ENCODE assay signal across 28 cellular contexts in the genomic region with DNA sequence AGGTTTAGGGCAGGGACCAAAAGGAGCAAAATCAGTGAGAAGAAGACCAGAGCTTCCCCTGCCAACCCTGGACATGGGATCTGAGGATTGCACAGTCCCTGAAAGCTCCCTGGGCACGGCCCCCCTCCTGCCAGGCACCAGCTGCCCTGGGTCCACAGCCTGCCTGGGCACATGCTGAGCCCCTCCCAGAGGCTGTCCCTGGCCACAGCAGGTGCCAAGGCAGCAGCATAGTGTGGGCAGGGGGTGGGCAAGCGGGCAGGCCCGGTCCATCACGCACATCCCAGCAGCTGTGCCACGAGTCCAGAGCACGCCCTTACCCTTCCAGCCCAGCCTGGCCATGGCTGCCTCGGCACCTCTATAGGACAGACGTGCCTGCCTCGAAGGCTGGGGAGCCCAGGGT. TPM values are rescaled to one million over a fixed set of nuclear protein-coding genes. Genes with fewer than 3 reads are reported as not detected.
DNase-seq lines count a peak whose midpoint lies in the region; ATAC-seq and TF ChIP-seq lines count a peak whose summit lies in the region.
"Had no signal": no experiment of that assay in that cellular context is flagged by ENCODE, and none has a peak within 500 bp of the region (broad histone marks: within the 10 kb centered on the region; RNA-seq: fewer than 3 reads in every experiment).

No MANE protein-coding gene starts in this region.

- H3K23ac ChIP-seq in IMR-90 (ENCODE audit: low read depth, low read length), result no peak overlapping the region

- no peak overlapping the region for H4K5ac ChIP-seq in IMR-90 (ENCODE audit: low read depth, low read length)

- H3K27me3 Mint-ChIP-seq in endodermal cell (ENCODE audit: insufficient read depth), result peaks cover 36% of the 10 kb centered on the region
- H3K27me3 Mint-ChIP-seq in immature natural killer cell (ENCODE audit: low read depth in 3 of 3), result peaks cover 0 to 3% (median 0%) of the 10 kb centered on the region in 3 donors

- no peak overlapping the region for H2BK5ac ChIP-seq in IMR-90 (ENCODE audit: low read depth, low read length, poor library complexity, severe bottlenecking)

- peak overlapping the region; percentile 26 for H2AK9ac ChIP-seq in IMR-90 (replicated peaks; ENCODE audit: low read depth, low read length, poor library complexity)

- TF ChIP-seq RAD21 in IMR-90 (IDR thresholded peaks at IDR 0.05; ENCODE audit: low read length), result no peak

- no peak overlapping the region for H3K4me2 ChIP-seq in mammary epithelial cell (ENCODE audit: insufficient read depth, low read depth, low read length)
- no peak overlapping the region for H3K4me2 ChIP-seq in IMR-90 (ENCODE audit: low read depth, low read length)

- CTCF ChIA-PET in mammary epithelial cell (lab: Charles Lee; ENCODE audit: low non-redundant PET) (no interaction called here), IMR-90 (lab: Yijun Ruan, JAX) (no interaction called here)

- POLR2A ChIA-PET in IMR-90 (lab: Charles Lee; ENCODE audit: unreplicated experiment), result no interaction called here

- TF ChIP-seq CTCF in breast epithelium (IDR thresholded peaks at IDR 0.05) (no peak), mammary epithelial cell (conservative IDR thresholded peaks at IDR 0.05 in 1 of 2, IDR thresholded peaks at IDR 0.05 in 1 of 2; ENCODE audit: extremely low read depth in 1 of 2, insufficient read depth in 1 of 2, low read depth in 1 of 2, low read length in 2 of 2) (no peak), IMR-90 (conservative IDR thresholded peaks at IDR 0.05; ENCODE audit: low read depth, low read length) (no peak), endodermal cell (conservative IDR thresholded peaks at IDR 0.05) (no peak), gastrocnemius medialis (IDR thresholded peaks at IDR 0.05 in 4 of 5, conservative IDR thresholded peaks at IDR 0.05 in 1 of 5) (peak in 1 of 5 experiments; percentile 31), testis (IDR thresholded peaks at IDR 0.05) (no peak)

- no peaks in the 10 kb centered on the region for H3K27me3 ChIP-seq in breast epithelium
- no peaks in the 10 kb centered on the region for H3K27me3 ChIP-seq in mammary epithelial cell (ENCODE audit: insufficient read depth, low read length)
- H3K27me3 ChIP-seq in IMR-90 (ENCODE audit: control insufficient read depth, insufficient read depth, low read length), result peaks cover 20% of the 10 kb centered on the region; the same call in 1 of the 2 replicates
- H3K27me3 ChIP-seq in endodermal cell (ENCODE audit: control insufficient read depth, insufficient read depth, low read length, poor library complexity, severe bottlenecking), result peaks cover 15% of the 10 kb centered on the region
- H3K27me3 ChIP-seq in gastrocnemius medialis, result no peaks in the 10 kb centered on the region
- no peaks in the 10 kb centered on the region for H3K27me3 ChIP-seq in testis

- H3K36me3 ChIP-seq in breast epithelium, result no peaks in the 10 kb centered on the region
- no peaks in the 10 kb centered on the region for H3K36me3 ChIP-seq in mammary epithelial cell (ENCODE audit: insufficient read depth, low read length)
- H3K36me3 ChIP-seq in IMR-90 (ENCODE audit: control insufficient read depth, insufficient read depth, low read length), result no peaks in the 10 kb centered on the region
- no peaks in the 10 kb centered on the region for H3K36me3 ChIP-seq in endodermal cell (ENCODE audit: control insufficient read depth, insufficient read depth, low read length)
- H3K36me3 ChIP-seq in gastrocnemius medialis, result peaks cover 0 to 13% of the 10 kb centered on the region in 2 donors
- H3K36me3 ChIP-seq in testis (ENCODE audit: low read depth, missing control alignments), result no peaks in the 10 kb centered on the region

- H4K91ac ChIP-seq in IMR-90 (ENCODE audit: insufficient read depth, low read depth, low read length), result no peak overlapping the region

- H3K4me3 Mint-ChIP-seq in endodermal cell (peak overlapping the region; percentile 54), immature natural killer cell (no peak overlapping the region)
- H3K4me3 Mint-ChIP-seq: activated naive CD4-positive, alpha-beta T cell treated with anti-CD3 and anti-CD28 coated beads, Interleukin-2, amount 10 ng/mL, durations not matched to agents 7 days and 5 days; activated T-cell treated with anti-CD3 and anti-CD28 coated beads, Interleukin-2, amount 50 U/mL, for 4 hours had no signal

- H3K27ac Mint-ChIP-seq in endodermal cell, result no peak overlapping the region
- peak overlapping the region in 1 of 6 donors; percentile 7 for H3K27ac Mint-ChIP-seq in immature natural killer cell
- H3K27ac Mint-ChIP-seq: activated naive CD4-positive, alpha-beta T cell treated with anti-CD3 and anti-CD28 coated beads, Interleukin-2, amount 10 ng/mL, durations not matched to agents 7 days and 5 days had no signal

- H3K9ac ChIP-seq in mammary epithelial cell (ENCODE audit: insufficient read depth, low read length) (no peak overlapping the region), IMR-90 (ENCODE audit: low read depth, low read length) (no peak overlapping the region), endodermal cell (ENCODE audit: extremely low read depth, low read length, poor library complexity, severe bottlenecking) (no peak overlapping the region)

- H3K4ac ChIP-seq in IMR-90 (ENCODE audit: low read depth, low read length), result no peak overlapping the region

- H3K14ac ChIP-seq in IMR-90 (replicated peaks; ENCODE audit: low read depth, low read length), result no peak overlapping the region

- ATAC-seq in IMR-90 (ENCODE audit: low read depth) (no peak), gastrocnemius medialis (peak; percentile 38 to 49)
- ATAC-seq: activated CD4-positive, CD25-positive, alpha-beta regulatory T cell treated with anti-CD3 and anti-CD28 coated beads, Interleukin-2, amount 50 U/mL, for 24 hours; activated T-cell treated with anti-CD3 and anti-CD28 coated beads, Interleukin-2, amount 50 U/mL, for 4 hours; foreskin keratinocyte; Panc1 had no signal

- no peak for TF ChIP-seq POLR2A in breast epithelium (IDR thresholded peaks at IDR 0.05)
- no peak for TF ChIP-seq POLR2A in IMR-90 (IDR thresholded peaks at IDR 0.05; ENCODE audit: low read depth, low read length)
- peak; percentile 50 to 72 for TF ChIP-seq POLR2A in gastrocnemius medialis (IDR thresholded peaks at IDR 0.05)
- no peak for TF ChIP-seq POLR2A in testis (IDR thresholded peaks at IDR 0.05)

- no peak overlapping the region for H2BK15ac ChIP-seq in IMR-90 (ENCODE audit: low read depth, low read length)

- H2AFZ ChIP-seq in mammary epithelial cell (ENCODE audit: low read depth, low read length) (no peak overlapping the region), IMR-90 (replicated peaks; ENCODE audit: low read length, poor library complexity) (no peak overlapping the region)

- H3K18ac ChIP-seq in IMR-90 (ENCODE audit: low read depth, low read length), result no peak overlapping the region

- no peaks in the 10 kb centered on the region for H3K79me2 ChIP-seq in mammary epithelial cell (ENCODE audit: insufficient read depth, low read length)

- WGBS in mammary epithelial cell (ENCODE audit: low coverage, missing lambda C conversion rate), result no CpG with 5 or more reads among the region's 9 CpGs
- WGBS in IMR-90 (ENCODE audit: extremely low coverage in 2 of 2, insufficient read length in 1 of 2), 2 experiments, result 71% methylated on average over 5 of the region's 9 CpGs; no CpG with 5 or more reads in 1 of the 2 experiments
- 75 to 77% methylated on average over 7 to 9 of the region's 9 CpGs for WGBS in endodermal cell (ENCODE audit: insufficient coverage in 1 of 2, insufficient read length in 1 of 2), 2 experiments
- 80 to 91% methylated on average over 8 to 9 of the region's 9 CpGs for WGBS in testis, 2 donors

- H2BK20ac ChIP-seq in IMR-90 (ENCODE audit: low read depth, low read length), result no peak overlapping the region

- no peak overlapping the region for H3K56ac ChIP-seq in IMR-90 (ENCODE audit: extremely low read depth, insufficient read depth, low read length)

- H2AK5ac ChIP-seq in IMR-90 (ENCODE audit: low read depth, low read length), result no peak overlapping the region

- H3K9me3 ChIP-seq in breast epithelium (no peaks in the 10 kb centered on the region), mammary epithelial cell (replicated peaks; ENCODE audit: insufficient read depth, low read length) (no peaks in the 10 kb centered on the region), IMR-90 (ENCODE audit: control insufficient read depth, insufficient read depth, low read length) (no peaks in the 10 kb centered on the region), endodermal cell (ENCODE audit: control insufficient read depth, low read length) (no peaks in the 10 kb centered on the region), gastrocnemius medialis (no peaks in the 10 kb centered on the region), testis (no peaks in the 10 kb centered on the region)

- H3K4me3 ChIP-seq in breast epithelium (peak overlapping the region in 2 of 3 donors; percentile 7 to 50), mammary epithelial cell (replicated peaks in 1 of 3; ENCODE audit: insufficient read depth in 1 of 3, low read depth in 2 of 3, low read length in 3 of 3) (no peak overlapping the region), IMR-90 (ENCODE audit: insufficient read depth, low read depth, low read length) (no peak overlapping the region), endodermal cell (ENCODE audit: low read length) (no peak overlapping the region), gastrocnemius medialis (peak overlapping the region in 3 of 4 donors; percentile 2 to 28 (median 24)), testis (no peak overlapping the region)

- in situ Hi-C loops in mammary epithelial cell (cut with MboI; ENCODE audit: low sequenced_read_pairs in 2 of 2), result no loop called here
- in situ Hi-C loops in IMR-90 (cut with MboI; ENCODE audit: low sequenced_read_pairs), result no loop called here
- in situ Hi-C loops in gastrocnemius medialis (cut with MboI; ENCODE audit: low sequenced_read_pairs in 4 of 4), result no loop called here

- no peaks in the 10 kb centered on the region for H3K9me3 Mint-ChIP-seq in endodermal cell
- H3K9me3 Mint-ChIP-seq in immature natural killer cell, result no peaks in the 10 kb centered on the region
- H3K9me3 Mint-ChIP-seq: activated naive CD4-positive, alpha-beta T cell treated with anti-CD3 and anti-CD28 coated beads, Interleukin-2, amount 10 ng/mL, durations not matched to agents 7 days and 5 days; activated T-cell treated with anti-CD3 and anti-CD28 coated beads, Interleukin-2, amount 50 U/mL, for 4 hours had no signal

- H3K36me3 Mint-ChIP-seq in endodermal cell (ENCODE audit: low read depth) (peaks cover 1% of the 10 kb centered on the region), immature natural killer cell (no peaks in the 10 kb centered on the region)
- H3K36me3 Mint-ChIP-seq: activated naive CD4-positive, alpha-beta T cell treated with anti-CD3 and anti-CD28 coated beads, Interleukin-2, amount 10 ng/mL, durations not matched to agents 7 days and 5 days had no signal

- H4K20me1 ChIP-seq in mammary epithelial cell (ENCODE audit: insufficient read depth, low read length), result no peaks in the 10 kb centered on the region
- H4K20me1 ChIP-seq in IMR-90 (ENCODE audit: insufficient read depth, low read length), result no peaks in the 10 kb centered on the region; the same call in 1 of the 2 replicates

- DNase-seq in breast epithelium (ENCODE audit: low spot score in 2 of 2) (no peak), mammary epithelial cell (no peak), IMR-90 (no peak), endodermal cell (no peak), gastrocnemius medialis (peak; percentile 85 to 96), GDM1 (lab: John Stamatoyannopoulos, UW) (no peak), testis (no peak), immature natural killer cell (no peak)
- DNase-seq: ACHN; activated naive CD4-positive, alpha-beta T cell treated with anti-CD3 and anti-CD28 coated beads, Interleukin-2, amount 10 ng/mL, durations not matched to agents 7 days and 5 days; activated T-cell treated with anti-CD3 and anti-CD28 coated beads, Interleukin-2, amount 50 U/mL, for 4 hours; C1 segment of cervical spinal cord; Calu3; effector CD4-positive, alpha-beta T cell; erythroblast; foreskin keratinocyte; hypothalamus; KG1; kidney glomerular epithelial cell; NCI-H1694 treated with DMSO at 0.1 percent for 48 hours; occipital lobe; stimulated activated CD8-positive, alpha-beta memory T cell treated with anti-CD3 and anti-CD28 coated beads, Interleukin-4, amount 100 ng/mL, for 48 hours had no signal

- peak overlapping the region in 1 of 2 donors; percentile 59 for H3K27ac ChIP-seq in breast epithelium
- H3K27ac ChIP-seq in mammary epithelial cell (ENCODE audit: insufficient read depth, low read depth, low read length), result no peak overlapping the region
- H3K27ac ChIP-seq in IMR-90 (ENCODE audit: insufficient read depth, low read length), result no peak overlapping the region
- no peak overlapping the region for H3K27ac ChIP-seq in endodermal cell (ENCODE audit: low read depth, low read length)
- H3K27ac ChIP-seq in gastrocnemius medialis, result peak overlapping the region; percentile 96 to 100 (median 99)
- no peak overlapping the region for H3K27ac ChIP-seq in testis
- H3K27ac ChIP-seq: foreskin keratinocyte had no signal

- dilution Hi-C loops in mammary epithelial cell (cut with HindIII; ENCODE audit: low sequenced_read_pairs) (no loop called here), IMR-90 (cut with HindIII; ENCODE audit: low sequenced_read_pairs, unreplicated experiment) (no loop called here)

- BruUV-seq in mammary epithelial cell (replicated peaks; lab: Mats Ljungman, UMichigan) (no TSS peak), IMR-90 (replicated peaks; lab: Mats Ljungman, UMichigan) (no TSS peak)

- no peak overlapping the region for H4K8ac ChIP-seq in IMR-90 (ENCODE audit: low read depth in 2 of 2, low read length in 2 of 2)

- no peaks in the 10 kb centered on the region for H3K79me1 ChIP-seq in IMR-90 (ENCODE audit: low read depth in 1 of 2, low read length in 2 of 2)

- peaks cover 14% of the 10 kb centered on the region for H3K4me1 Mint-ChIP-seq in endodermal cell
- H3K4me1 Mint-ChIP-seq in immature natural killer cell, result peaks cover 9 to 18% of the 10 kb centered on the region in 2 donors

- H2BK120ac ChIP-seq in IMR-90 (ENCODE audit: low read depth, low read length), result no peak overlapping the region

- H3K9me1 ChIP-seq in IMR-90 (ENCODE audit: insufficient read depth, low read length), result peaks cover 7% of the 10 kb centered on the region

- intact Hi-C loops in breast epithelium (cut with DNase I; ENCODE audit: low total_unique reads), result no loop called here
- intact Hi-C loops in mammary epithelial cell (cut with micrococcal nuclease), result no loop called here
- intact Hi-C loops in IMR-90 (cut with micrococcal nuclease), result no loop called here
- intact Hi-C loops in gastrocnemius medialis (cut with DNase I; ENCODE audit: low total_unique reads), result loop anchor here (1.0 kb wide), 1 partner anchor 14 kb away; no protein-coding TSS in a partner anchor
- intact Hi-C loops in testis (cut with DNase I; ENCODE audit: low total_unique reads), result no loop called here

- no peaks in the 10 kb centered on the region for H3K4me1 ChIP-seq in breast epithelium
- H3K4me1 ChIP-seq in mammary epithelial cell (ENCODE audit: insufficient read depth, low read length), result no peaks in the 10 kb centered on the region
- 0 out of 2 replicates have a peak, but pooled peaks cover 2% of the 10 kb centered on the region for H3K4me1 ChIP-seq in IMR-90 (ENCODE audit: control insufficient read depth, insufficient read depth, low read length)
- H3K4me1 ChIP-seq in endodermal cell (ENCODE audit: control insufficient read depth, insufficient read depth, low read length), result peaks cover 5% of the 10 kb centered on the region
- peaks cover 79 to 82% of the 10 kb centered on the region in 2 donors for H3K4me1 ChIP-seq in gastrocnemius medialis
- peaks cover 14% of the 10 kb centered on the region for H3K4me1 ChIP-seq in testis
- H3K4me1 ChIP-seq: foreskin keratinocyte had no signal

RNA-seq across cellular contexts. Expression of gene SCN4A, which starts 12.7 kb away (rescaled TPM):
- total RNA-seq in breast epithelium (10 to 100 TPM in 2 of 3 donors, 1 to 10 TPM in 1; 1.0 to 16.7 (median 10.2) TPM), mammary epithelial cell (not detected), IMR-90 (2012; rRNA removed) (not detected in 2 replicates), endodermal cell (1 to 10 TPM; 3.9 to 4.4 TPM), gastrocnemius medialis (100 to 1,000 TPM in 1 of 4 donors, 10 to 100 TPM in 3; 45.3 to 107 (median 69.1) TPM), testis (1 to 10 TPM; 2.3 to 2.8 TPM)
- polyA plus RNA-seq in mammary epithelial cell (0.01 TPM), IMR-90 (2012; rRNA removed) (not detected in 2 replicates), testis (ENCODE audit: insufficient read depth, low read depth, low replicate concordance) (2.0 TPM), immature natural killer cell (under 1 TPM in 1 of 3 donors, not detected in 2; 0.02 TPM)
- polyA minus RNA-seq in mammary epithelial cell, result not detected
- under 0.01 TPM in 1 of 2 replicates, not detected in the other for polyA plus RNA-seq in IMR-90 (2012; cell fraction: cytosol; rRNA removed)
- polyA plus RNA-seq in IMR-90 (2012; cell fraction: nucleus; rRNA removed; ENCODE audit: low replicate concordance), result 0.01 and 0.07 TPM in 2 replicates
- polyA plus RNA-seq in endodermal cell (2013, experiment 1 of 2), result 2.5 TPM
- 2.1 TPM for polyA plus RNA-seq in endodermal cell (2013, experiment 2 of 2)
- total RNA-seq: Calu3, foreskin keratinocyte, occipital lobe, renal cortical epithelial cell had no signal
- polyA plus RNA-seq: foreskin keratinocyte had no signal

RNA-seq across cellular contexts. Expression of gene CD79B, which starts 27.9 kb away (rescaled TPM):
- total RNA-seq in breast epithelium, result 1 to 10 TPM; 2.2 to 7.9 (median 3.4) TPM
- under 1 TPM; 0.17 to 0.26 TPM for total RNA-seq in mammary epithelial cell
- 0.73 TPM for polyA plus RNA-seq in mammary epithelial cell
- not detected for polyA minus RNA-seq in mammary epithelial cell
- total RNA-seq in IMR-90 (2012; rRNA removed), result not detected in 2 replicates
- polyA plus RNA-seq in IMR-90 (2012; rRNA removed), result not detected in 2 replicates
- polyA plus RNA-seq in IMR-90 (2012; cell fraction: cytosol; rRNA removed), result not detected in 2 replicates
- not detected in 2 replicates for polyA plus RNA-seq in IMR-90 (2012; cell fraction: nucleus; rRNA removed; ENCODE audit: low replicate concordance)
- total RNA-seq in endodermal cell, result under 1 TPM; 0.35 to 0.44 TPM
- polyA plus RNA-seq in endodermal cell (2013, experiment 1 of 2), result 0.61 TPM
- 0.99 TPM for polyA plus RNA-seq in endodermal cell (2013, experiment 2 of 2)
- total RNA-seq in gastrocnemius medialis, result 1 to 10 TPM; 2.2 to 5.1 (median 3.3) TPM
- under 1 TPM; 0.62 to 0.87 TPM for total RNA-seq in testis
- polyA plus RNA-seq in testis (ENCODE audit: insufficient read depth, low read depth, low replicate concordance), result 4.3 TPM
- 10 to 100 TPM; 45.8 to 67.3 (median 51.9) TPM for polyA plus RNA-seq in immature natural killer cell
- total RNA-seq: Calu3, foreskin keratinocyte, occipital lobe, renal cortical epithelial cell had no signal
- polyA plus RNA-seq: foreskin keratinocyte had no signal

RNA-seq across cellular contexts. Expression of gene PRR29, which starts 38.1 kb away (rescaled TPM):
- total RNA-seq in breast epithelium, result 1 to 10 TPM in 1 of 3 donors, under 1 TPM in 2; 0.15 to 1.3 (median 0.16) TPM
- total RNA-seq in mammary epithelial cell, result under 1 TPM; under 0.01 to 0.09 TPM
- polyA plus RNA-seq in mammary epithelial cell, result 0.09 TPM
- polyA minus RNA-seq in mammary epithelial cell, result 0.31 TPM
- total RNA-seq in IMR-90 (2012; rRNA removed), result under 0.01 TPM in 1 of 2 replicates, not detected in the other
- 0.11 and 0.17 TPM in 2 replicates for polyA plus RNA-seq in IMR-90 (2012; rRNA removed)
- polyA plus RNA-seq in IMR-90 (2012; cell fraction: cytosol; rRNA removed), result 0.37 and 1.6 TPM in 2 replicates
- polyA plus RNA-seq in IMR-90 (2012; cell fraction: nucleus; rRNA removed; ENCODE audit: low replicate concordance), result 1.4 and 1.5 TPM in 2 replicates
- total RNA-seq in endodermal cell, result 1 to 10 TPM; 3.3 to 6.1 TPM
- polyA plus RNA-seq in endodermal cell (2013, experiment 1 of 2), result 1.6 TPM
- 1.7 TPM for polyA plus RNA-seq in endodermal cell (2013, experiment 2 of 2)
- total RNA-seq in gastrocnemius medialis, result under 1 TPM in 1 of 4 donors, not detected in 3; 0.13 TPM
- 10 to 100 TPM in 1 of 2 donors, 1 to 10 TPM in 1; 8.6 to 12.2 TPM for total RNA-seq in testis
- polyA plus RNA-seq in testis (ENCODE audit: insufficient read depth, low read depth, low replicate concordance), result 21.8 TPM
- polyA plus RNA-seq in immature natural killer cell, result 1 to 10 TPM; 5.0 to 6.8 (median 5.5) TPM
- total RNA-seq: foreskin keratinocyte had no signal

RNA-seq across cellular contexts. Expression of gene GH1, which starts 41.4 kb away (rescaled TPM):
- total RNA-seq in breast epithelium (not detected), mammary epithelial cell (not detected), IMR-90 (2012; rRNA removed) (not detected in 2 replicates), endodermal cell (not detected), gastrocnemius medialis (not detected), testis (under 1 TPM in 1 of 2 donors, not detected in 1; 0.43 TPM)
- polyA plus RNA-seq in mammary epithelial cell (not detected), IMR-90 (2012; rRNA removed) (not detected in 2 replicates), testis (ENCODE audit: insufficient read depth, low read depth, low replicate concordance) (not detected), immature natural killer cell (not detected)
- polyA minus RNA-seq in mammary epithelial cell, result not detected
- not detected in 2 replicates for polyA plus RNA-seq in IMR-90 (2012; cell fraction: cytosol; rRNA removed)
- polyA plus RNA-seq in IMR-90 (2012; cell fraction: nucleus; rRNA removed; ENCODE audit: low replicate concordance), result not detected in 2 replicates
- polyA plus RNA-seq in endodermal cell (2013, experiment 1 of 2), result not detected
- polyA plus RNA-seq in endodermal cell (2013, experiment 2 of 2), result not detected
- total RNA-seq: activated T-cell treated with anti-CD3 and anti-CD28 coated beads, Interleukin-2, amount 50 U/mL, for 4 hours; astrocyte; Calu3; foreskin keratinocyte; occipital lobe; renal cortical epithelial cell; subcutaneous adipose tissue; urinary bladder had no signal
- polyA plus RNA-seq: foreskin keratinocyte had no signal

RNA-seq across cellular contexts. Expression of gene CSHL1, which starts 48.9 kb away (rescaled TPM):
- total RNA-seq in breast epithelium (not detected), mammary epithelial cell (not detected), IMR-90 (2012; rRNA removed) (not detected in 2 replicates), endodermal cell (not detected), gastrocnemius medialis (not detected), testis (not detected)
- polyA plus RNA-seq in mammary epithelial cell (not detected), IMR-90 (2012; rRNA removed) (not detected in 2 replicates), testis (ENCODE audit: insufficient read depth, low read depth, low replicate concordance) (not detected), immature natural killer cell (not detected)
- not detected for polyA minus RNA-seq in mammary epithelial cell
- polyA plus RNA-seq in IMR-90 (2012; cell fraction: cytosol; rRNA removed), result not detected in 2 replicates
- not detected in 2 replicates for polyA plus RNA-seq in IMR-90 (2012; cell fraction: nucleus; rRNA removed; ENCODE audit: low replicate concordance)
- not detected for polyA plus RNA-seq in endodermal cell (2013, experiment 1 of 2)
- polyA plus RNA-seq in endodermal cell (2013, experiment 2 of 2), result not detected
- total RNA-seq: activated T-cell treated with anti-CD3 and anti-CD28 coated beads, Interleukin-2, amount 50 U/mL, for 4 hours; astrocyte; Calu3; foreskin keratinocyte; occipital lobe; renal cortical epithelial cell; subcutaneous adipose tissue; urinary bladder had no signal
- polyA plus RNA-seq: foreskin keratinocyte, urinary bladder had no signal

Comparison
In these comparisons a context has a peak if more than half of its experiments do, and no peak if none do; other contexts are left out.
1. H3K4me3 ChIP-seq: peak in breast epithelium (2 of 3) and gastrocnemius medialis (3 of 4); none in mammary epithelial cell (0 of 3), IMR-90 (single experiment), endodermal cell (single experiment) and testis (0 of 2).
2. DNase-seq: peak in gastrocnemius medialis (2 of 2); none in breast epithelium (0 of 2), mammary epithelial cell (single experiment), IMR-90 (single experiment), endodermal cell (single experiment), GDM1 (single experiment), testis (single experiment) and immature natural killer cell (0 of 3).
3. H3K27ac ChIP-seq: peak in gastrocnemius medialis (4 of 4); none in mammary epithelial cell (single experiment), IMR-90 (single experiment), endodermal cell (single experiment) and testis (0 of 2).
4. POLR2A ChIP-seq: peak in gastrocnemius medialis (2 of 2); none in breast epithelium (single experiment), IMR-90 (single experiment) and testis (single experiment).